ENCODE assay signal across 24 cellular contexts in genomic region chrX:148316446-148316845, GRCh38.
"Had no signal": no experiment of that assay in that cellular context is flagged by ENCODE, and none has a peak within 500 bp of the region (broad histone marks: within the 10 kb centered on the region; RNA-seq: fewer than 3 reads in every experiment).

No MANE protein-coding gene starts in this region.

- ATAC-seq: activated CD4-positive, CD25-positive, alpha-beta regulatory T cell treated with anti-CD3 and anti-CD28 coated beads, Interleukin-2, amount 50 U/mL, for 24 hours; natural killer cell; right lobe of liver had no signal

- H3K36me3 ChIP-seq: right lobe of liver, tibial nerve, WERI-Rb-1 had no signal

- H3K36me3 Mint-ChIP-seq: activated CD4-positive, alpha-beta memory T cell treated with anti-CD3 and anti-CD28 coated beads for 36 hours; natural killer cell had no signal

- H3K4me2 ChIP-seq: hepatocyte had no signal

- H3K27me3 ChIP-seq: hepatocyte, right lobe of liver, tibial nerve had no signal

- H3K9me3 Mint-ChIP-seq: activated CD4-positive, alpha-beta memory T cell treated with anti-CD3 and anti-CD28 coated beads for 36 hours; dendritic cell treated with granulocyte-macrophage colony-stimulating factor and Interleukin-4, amounts not matched to agents 40 ng/mL and 50 ng/mL, for 4 days; natural killer cell had no signal

- H3K9me3 ChIP-seq: right lobe of liver, tibial nerve had no signal

- FAIRE-seq: endometrium, frontal cortex had no signal

- H3K79me2 ChIP-seq: hepatocyte had no signal

- H2AFZ ChIP-seq: hepatocyte had no signal

- H3K27ac ChIP-seq: hepatocyte, right lobe of liver, tibial nerve, WERI-Rb-1 had no signal

- H3K27ac Mint-ChIP-seq: activated CD4-positive, alpha-beta memory T cell treated with anti-CD3 and anti-CD28 coated beads for 36 hours; dendritic cell treated with granulocyte-macrophage colony-stimulating factor and Interleukin-4, amounts not matched to agents 40 ng/mL and 50 ng/mL, for 4 days; natural killer cell; T-helper 1 cell treated with Interleukin-12 subunit alpha and Interleukin-12 subunit beta and Interleukin-4 antibody, amounts not matched to agents 30 μg/mL and 1 μg/mL, for 36 hours had no signal

- H3K4me3 ChIP-seq: hepatocyte, right lobe of liver, tibial nerve had no signal

- DNase-seq: activated CD4-positive, alpha-beta memory T cell treated with anti-CD3 and anti-CD28 coated beads for 36 hours; activated CD4-positive, alpha-beta T cell treated with anti-CD3 and anti-CD28 coated beads for 48 hours; activated CD8-positive, alpha-beta memory T cell treated with anti-CD3 and anti-CD28 coated beads, Interleukin-2, amount 50 U/mL, for 4 hours; activated gamma-delta T cell treated with Interleukin-2 at 50 U/mL for 16 hours; activated naive CD4-positive, alpha-beta T cell treated with anti-CD3 and anti-CD28 coated beads, Interleukin-2, amount 50 U/mL, for 16 hours; activated T-cell treated with anti-CD3 and anti-CD28 coated beads, Interleukin-2, amount 50 U/mL, for 1 hour; amniotic stem cell; caudate nucleus; effector CD8-positive, alpha-beta T cell; islet precursor cell; midbrain; natural killer cell; posterior cingulate gyrus; right lobe of liver; stimulated activated CD4-positive, alpha-beta T cell treated with anti-CD3 and anti-CD28 coated beads, Interleukin-2, amount 100 ng/mL, for 48 hours; stimulated activated naive CD4-positive, alpha-beta T cell treated with Interleukin-2 at 50 U/mL for 16 hours; WERI-Rb-1 had no signal

- H3K27me3 Mint-ChIP-seq: activated CD4-positive, alpha-beta memory T cell treated with anti-CD3 and anti-CD28 coated beads for 36 hours; dendritic cell treated with granulocyte-macrophage colony-stimulating factor and Interleukin-4, amounts not matched to agents 40 ng/mL and 50 ng/mL, for 4 days had no signal

- H3K4me3 Mint-ChIP-seq: activated CD4-positive, alpha-beta memory T cell treated with anti-CD3 and anti-CD28 coated beads for 36 hours; dendritic cell treated with granulocyte-macrophage colony-stimulating factor and Interleukin-4, amounts not matched to agents 40 ng/mL and 50 ng/mL, for 4 days; natural killer cell; T-helper 1 cell treated with Interleukin-12 subunit alpha and Interleukin-12 subunit beta and Interleukin-4 antibody, amounts not matched to agents 30 μg/mL and 1 μg/mL, for 36 hours had no signal

- H3K4me1 ChIP-seq: right lobe of liver, tibial nerve had no signal
